ENCODE assay signal across 34 cellular contexts in the genomic region with DNA sequence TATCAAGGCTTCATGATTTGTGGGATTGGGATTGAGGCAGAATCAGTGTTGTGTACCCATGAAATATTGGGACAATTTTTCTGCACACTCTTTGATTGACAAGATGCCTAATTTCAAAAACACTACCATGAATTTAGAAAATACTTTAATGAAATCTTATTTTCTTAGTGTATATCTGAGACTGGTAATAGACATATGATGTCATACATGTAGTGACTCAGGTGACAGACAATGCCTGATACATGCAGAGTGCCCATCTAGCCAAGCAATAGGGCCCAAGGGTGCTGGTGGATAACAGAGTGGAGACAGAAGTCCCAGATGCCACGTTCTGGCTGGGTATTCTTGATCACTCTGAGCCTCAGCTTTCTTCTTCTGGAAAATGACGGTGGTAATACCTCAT.
"Had no signal": no experiment of that assay in that cellular context is flagged by ENCODE, and none has a peak within 500 bp of the region (broad histone marks: within the 10 kb centered on the region; RNA-seq: fewer than 3 reads in every experiment).

No MANE protein-coding gene starts in this region.

- H3K9me3 ChIP-seq: MG63 had no signal

- H3K36me3 ChIP-seq: MG63 had no signal

- H3K27ac ChIP-seq: KMS-11 had no signal

- H3K9ac ChIP-seq: KMS-11 had no signal

- H3K27me3 ChIP-seq: MG63 had no signal

- H3K4me3 ChIP-seq: MG63 had no signal

- DNase-seq: Karpas-422, Kasumi-1, MG63, MM.1S, MV-4-11, NCI-H1048, NCI-H1092, NCI-H1092 treated with DMSO at 0.1 percent for 48 hours, NCI-H1105, NCI-H1105 treated with DMSO at 0.1 percent for 48 hours, NCI-H1417, NCI-H1417 treated with DMSO at 0.1 percent for 48 hours, NCI-H1436, NCI-H1436 treated with DMSO at 0.1 percent for 48 hours, NCI-H146, NCI-H1694, NCI-H1694 treated with DMSO at 0.1 percent for 48 hours, NCI-H187, NCI-H187 treated with DMSO at 0.1 percent for 48 hours, NCI-H1930, NCI-H2029, NCI-H2029 treated with DMSO at 0.1 percent for 48 hours, NCI-H2081, NCI-H2081 treated with DMSO at 0.1 percent for 48 hours, NCI-H2107, NCI-H2171, NCI-H2171 treated with DMSO at 0.1 percent for 48 hours, NCI-H2227 treated with DMSO at 0.1 percent for 48 hours, NCI-H226, NCI-H345, NCI-H446, NCI-H446 treated with DMSO at 0.1 percent for 48 hours, NCI-H510A had no signal

- H3K4me2 ChIP-seq: KMS-11 had no signal
